15 cellular contexts compared by ENCODE assay signal in genomic region chr19:41933693-41934426, GRCh38. TPM values are rescaled to one million over a fixed set of nuclear protein-coding genes. Genes with fewer than 3 reads are reported as not detected.
DNase-seq lines count a peak whose midpoint lies in the region; FAIRE-seq and TF ChIP-seq lines count a peak whose summit lies in the region.
"Had no signal": no experiment of that assay in that cellular context is flagged by ENCODE, and none has a peak within 500 bp of the region (broad histone marks: within the 10 kb centered on the region; RNA-seq: fewer than 3 reads in every experiment).

No MANE protein-coding gene starts in this region.

- no peaks in the 10 kb centered on the region for H3K27me3 ChIP-seq in DOHH2 (ENCODE audit: control insufficient read depth, low read length)
- peaks cover 84% of the 10 kb centered on the region for H3K27me3 ChIP-seq in keratinocyte (ENCODE audit: control insufficient read depth, extremely low read depth, insufficient read depth, low read length)
- H3K27me3 ChIP-seq in WERI-Rb-1 (ENCODE audit: insufficient read depth, low read depth, severe bottlenecking), result peaks cover 10% of the 10 kb centered on the region

- H3K9me1 ChIP-seq in keratinocyte (ENCODE audit: control insufficient read depth, extremely low read depth, insufficient read depth, low read length), result no peaks in the 10 kb centered on the region

- H3K9me2 ChIP-seq in DOHH2 (replicated peaks; ENCODE audit: control insufficient read depth, low read length) (no peaks in the 10 kb centered on the region), OCI-LY7 (ENCODE audit: insufficient read depth, low read length) (no peaks in the 10 kb centered on the region)

- peak overlapping the region; percentile 89 for H3K4me2 ChIP-seq in DOHH2 (ENCODE audit: low read length)
- H3K4me2 ChIP-seq in OCI-LY7 (ENCODE audit: low read length), result peak overlapping the region; percentile 50
- H3K4me2 ChIP-seq in keratinocyte (ENCODE audit: control insufficient read depth, extremely low read depth, insufficient read depth, low read depth, low read length), result no peak overlapping the region

- H3K36me3 Mint-ChIP-seq in activated CD4-positive, alpha-beta T cell treated with anti-CD3 and anti-CD28 coated beads, Interleukin-2, amount 10 ng/mL, durations not matched to agents 24 days and 14 days (ENCODE audit: low read depth), result no peaks in the 10 kb centered on the region

- H2AFZ ChIP-seq in OCI-LY7 (ENCODE audit: low read length) (peak overlapping the region; percentile 7; the same call in 1 of the 2 replicates), keratinocyte (ENCODE audit: control insufficient read depth, low read length) (no peak overlapping the region)

- peak overlapping the region; percentile 52 for H3K27ac Mint-ChIP-seq in activated CD4-positive, alpha-beta T cell treated with anti-CD3 and anti-CD28 coated beads, Interleukin-2, amount 10 ng/mL, durations not matched to agents 24 days and 14 days

- H4K20me1 ChIP-seq in DOHH2 (ENCODE audit: control insufficient read depth, insufficient read depth, low read depth, low read length) (no peaks in the 10 kb centered on the region), OCI-LY7 (ENCODE audit: insufficient read depth, low read length) (no peaks in the 10 kb centered on the region), keratinocyte (ENCODE audit: control insufficient read depth, extremely low read depth, insufficient read depth, low read length) (peaks cover 3% of the 10 kb centered on the region)

- peaks cover 23% of the 10 kb centered on the region for H3K36me3 ChIP-seq in DOHH2 (ENCODE audit: control insufficient read depth, low read length)
- H3K36me3 ChIP-seq in OCI-LY7 (ENCODE audit: insufficient read depth, low read length), result no peaks in the 10 kb centered on the region
- no peaks in the 10 kb centered on the region for H3K36me3 ChIP-seq in keratinocyte (ENCODE audit: control insufficient read depth in 2 of 2, extremely low read depth in 1 of 2, insufficient read depth in 2 of 2, low read length in 2 of 2)
- H3K36me3 ChIP-seq in WERI-Rb-1, result no peaks in the 10 kb centered on the region
- H3K36me3 ChIP-seq: prostate gland, thoracic aorta had no signal

- BruUV-seq in OCI-LY7 (replicated peaks; lab: Mats Ljungman, UMichigan), result no TSS peak

- H3K27me3 Mint-ChIP-seq in activated CD4-positive, alpha-beta T cell treated with anti-CD3 and anti-CD28 coated beads, Interleukin-2, amount 10 ng/mL, durations not matched to agents 24 days and 14 days, result peaks cover 22% of the 10 kb centered on the region

- H3K79me2 ChIP-seq in DOHH2 (ENCODE audit: control insufficient read depth, low read length), result peaks cover 22% of the 10 kb centered on the region
- no peaks in the 10 kb centered on the region for H3K79me2 ChIP-seq in OCI-LY7 (ENCODE audit: insufficient read depth, low read depth, low read length)
- H3K79me2 ChIP-seq in keratinocyte (ENCODE audit: control insufficient read depth, insufficient read depth, low read length), result no peaks in the 10 kb centered on the region

- H3K9me3 ChIP-seq in DOHH2 (ENCODE audit: control insufficient read depth, insufficient read depth, low read length) (no peaks in the 10 kb centered on the region), OCI-LY7 (ENCODE audit: low read length) (no peaks in the 10 kb centered on the region), keratinocyte (ENCODE audit: control insufficient read depth, low read depth, low read length) (no peaks in the 10 kb centered on the region), WERI-Rb-1 (ENCODE audit: severe bottlenecking) (no peaks in the 10 kb centered on the region)
- H3K9me3 ChIP-seq: mucosa of descending colon, prostate gland, thoracic aorta had no signal

- peaks cover 55% of the 10 kb centered on the region for H3F3A ChIP-seq in DOHH2 (ENCODE audit: control insufficient read depth, insufficient read depth)

- CTCF ChIA-PET in OCI-LY7 (lab: Charles Lee; ENCODE audit: unreplicated experiment), result interaction anchor here (0.5 to 0.8 kb wide), 3 partner anchors 18 to 54 kb away, joined by 3 to 5 read pairs (median 3); no protein-coding TSS in a partner anchor

- H3K27ac ChIP-seq in DOHH2 (ENCODE audit: low read depth, low read length) (peak overlapping the region; percentile 76), OCI-LY7 (ENCODE audit: low read depth, low read length, poor library complexity, severe bottlenecking) (peak overlapping the region; percentile 62), keratinocyte (ENCODE audit: control insufficient read depth, insufficient read depth, low read length) (no peak overlapping the region), WERI-Rb-1 (no peak overlapping the region)
- H3K27ac ChIP-seq: prostate gland, thoracic aorta had no signal

- peak; percentile 46 for FAIRE-seq in keratinocyte (lab: Jason Lieb, UNC)

- dilution Hi-C loops in keratinocyte (cut with MboI; ENCODE audit: extremely low pct_ligation_motif_present, low sequenced_read_pairs), result no loop called here

- POLR2A ChIA-PET in OCI-LY7 (lab: Charles Lee), result interaction anchor here (0.5 to 0.6 kb wide), 3 partner anchors 33 to 56 kb away, joined by 3 to 4 read pairs (median 3); no protein-coding TSS in a partner anchor

- TF ChIP-seq CTCF in DOHH2 (IDR thresholded peaks at IDR 0.05; ENCODE audit: low read depth, low read length, poor library complexity, severe bottlenecking), result no peak
- TF ChIP-seq CTCF in OCI-LY7 (conservative IDR thresholded peaks at IDR 0.05; ENCODE audit: low read length), result no peak
- TF ChIP-seq CTCF in keratinocyte (optimal IDR thresholded peaks at IDR 0.05 in 1 of 3, IDR thresholded peaks at IDR 0.05 in 1 of 3, conservative IDR thresholded peaks at IDR 0.05 in 1 of 3; ENCODE audit: extremely low read depth in 1 of 3, insufficient read depth in 2 of 3, low read length in 3 of 3), result no peak
- TF ChIP-seq CTCF in WERI-Rb-1 (IDR thresholded peaks at IDR 0.05; ENCODE audit: low read depth, low read length), result no peak

- H3K9me3 Mint-ChIP-seq in activated CD4-positive, alpha-beta T cell treated with anti-CD3 and anti-CD28 coated beads, Interleukin-2, amount 10 ng/mL, durations not matched to agents 24 days and 14 days, result no peaks in the 10 kb centered on the region

- H3K4me3 ChIP-seq in DOHH2 (ENCODE audit: low read length) (peak overlapping the region; percentile 3), OCI-LY7 (ENCODE audit: low read depth, low read length, poor library complexity, severe bottlenecking) (no peak overlapping the region), keratinocyte (ENCODE audit: control insufficient read depth in 2 of 3, extremely low read depth in 1 of 3, insufficient read depth in 2 of 3, low read depth in 1 of 3, low read length in 3 of 3) (no peak overlapping the region), WERI-Rb-1 (ENCODE audit: low read depth, low read length) (no peak overlapping the region)
- H3K4me3 ChIP-seq: mucosa of descending colon, prostate gland, thoracic aorta had no signal

- H3K9ac ChIP-seq in keratinocyte (ENCODE audit: control insufficient read depth, extremely low read depth, insufficient read depth, low read length), result no peak overlapping the region

- no peak for DNase-seq in activated CD4-positive, alpha-beta T cell treated with anti-CD3 and anti-CD28 coated beads, Interleukin-2, amount 10 ng/mL, durations not matched to agents 24 days and 14 days
- no peak for DNase-seq in activated CD4-positive, alpha-beta T cell treated with anti-CD3 and anti-CD28 coated beads for 4 hours
- DNase-seq in OCI-LY7 (ENCODE audit: low spot score) (peak; percentile 53), keratinocyte (ENCODE audit: low read depth, low spot score) (no peak), AG20443 (ENCODE audit: low spot score) (no peak), WERI-Rb-1 (no peak), iPS-NIHi7 (ENCODE audit: extremely low spot score) (no peak)
- DNase-seq: stimulated activated CD4-positive, alpha-beta T cell treated with anti-CD3 and anti-CD28 coated beads, Interleukin-12 subunit alpha, Interleukin-12 subunit beta, amount 100 ng/mL, for 4 hours had no signal

- peaks cover 96% of the 10 kb centered on the region for H3K4me1 ChIP-seq in DOHH2 (ENCODE audit: control insufficient read depth, low read length)
- H3K4me1 ChIP-seq in OCI-LY7 (ENCODE audit: insufficient read depth, low read length, poor library complexity, severe bottlenecking), result peaks cover 93% of the 10 kb centered on the region
- H3K4me1 ChIP-seq in keratinocyte (ENCODE audit: control insufficient read depth, extremely low read depth, insufficient read depth, low read length), result peaks cover 17% of the 10 kb centered on the region
- H3K4me1 ChIP-seq: prostate gland had no signal

- H3K4me3 Mint-ChIP-seq in activated CD4-positive, alpha-beta T cell treated with anti-CD3 and anti-CD28 coated beads, Interleukin-2, amount 10 ng/mL, durations not matched to agents 24 days and 14 days, result no peak overlapping the region

- intact Hi-C loops in activated CD4-positive, alpha-beta T cell treated with anti-CD3 and anti-CD28 coated beads, Interleukin-2, amount 10 ng/mL, durations not matched to agents 24 days and 14 days (cut with micrococcal nuclease), result no loop called here
- intact Hi-C loops in OCI-LY7 (cut with micrococcal nuclease; ENCODE audit: unreplicated experiment), result loop anchor here (2.0 kb wide), 1 partner anchor 47 kb away; no protein-coding TSS in a partner anchor

- H3K4me1 Mint-ChIP-seq in activated CD4-positive, alpha-beta T cell treated with anti-CD3 and anti-CD28 coated beads, Interleukin-2, amount 10 ng/mL, durations not matched to agents 24 days and 14 days, result peaks cover 47% of the 10 kb centered on the region

RNA-seq across cellular contexts. Expression of gene ERFL, which starts 5.6 kb away (rescaled TPM):
- 3.1 and 4.2 TPM in 2 replicates for total RNA-seq in activated CD4-positive, alpha-beta T cell treated with anti-CD3 and anti-CD28 coated beads, Interleukin-2, amount 10 ng/mL, durations not matched to agents 24 days and 14 days
- 1.6 and 1.9 TPM in 2 replicates for total RNA-seq in OCI-LY7 (2014; rRNA removed; shearing (Covaris generic))
- 5.9 and 6.8 TPM in 2 replicates for total RNA-seq in OCI-LY7 (2022)
- polyA plus RNA-seq in keratinocyte, result not detected in 3 replicates
- polyA plus RNA-seq in keratinocyte (2011; ENCODE audit: low read depth), result not detected
- polyA plus RNA-seq in keratinocyte (2011; cell fraction: cytosol; rRNA removed), result not detected in 2 replicates
- polyA plus RNA-seq in keratinocyte (2011; cell fraction: nucleus; rRNA removed), result 0.15 TPM in 1 of 2 replicates, not detected in the other
- 0.31 TPM in 1 of 2 replicates, not detected in the other for polyA plus RNA-seq in keratinocyte (2012; ENCODE audit: low replicate concordance)
- polyA minus RNA-seq in keratinocyte, result not detected in 3 replicates
- not detected for polyA minus RNA-seq in keratinocyte (2011; cell fraction: cytosol; rRNA and poly(A)+ RNA removed)
- not detected in 2 replicates for polyA minus RNA-seq in keratinocyte (2011; cell fraction: nucleus; rRNA and poly(A)+ RNA removed)
- total RNA-seq: epithelial cell of proximal tubule, RPMI7951 had no signal
- polyA plus RNA-seq: AG04450 had no signal

RNA-seq across cellular contexts. Expression of gene RABAC1, which starts 25.3 kb away (rescaled TPM):
- 37.2 and 41.5 TPM in 2 replicates for total RNA-seq in activated CD4-positive, alpha-beta T cell treated with anti-CD3 and anti-CD28 coated beads, Interleukin-2, amount 10 ng/mL, durations not matched to agents 24 days and 14 days
- 161 and 171 TPM in 2 replicates for total RNA-seq in OCI-LY7 (2014; rRNA removed; shearing (Covaris generic))
- total RNA-seq in OCI-LY7 (2022), result 167 and 191 TPM in 2 replicates
- 107 to 232 TPM (median 132 TPM) in 3 replicates for polyA plus RNA-seq in keratinocyte
- polyA plus RNA-seq in keratinocyte (2011; ENCODE audit: low read depth), result 8.6 TPM
- polyA plus RNA-seq in keratinocyte (2011; cell fraction: cytosol; rRNA removed), result 114 and 253 TPM in 2 replicates
- polyA plus RNA-seq in keratinocyte (2011; cell fraction: nucleus; rRNA removed), result 174 and 215 TPM in 2 replicates
- polyA plus RNA-seq in keratinocyte (2012; ENCODE audit: low replicate concordance), result 144 and 232 TPM in 2 replicates
- 61.4 to 131 TPM (median 107 TPM) in 3 replicates for polyA minus RNA-seq in keratinocyte
- polyA minus RNA-seq in keratinocyte (2011; cell fraction: cytosol; rRNA and poly(A)+ RNA removed), result 174 TPM
- 49.5 and 50.8 TPM in 2 replicates for polyA minus RNA-seq in keratinocyte (2011; cell fraction: nucleus; rRNA and poly(A)+ RNA removed)

RNA-seq across cellular contexts. Expression of gene ARHGEF1, which starts 50.9 kb away (rescaled TPM):
- total RNA-seq in activated CD4-positive, alpha-beta T cell treated with anti-CD3 and anti-CD28 coated beads, Interleukin-2, amount 10 ng/mL, durations not matched to agents 24 days and 14 days, result 365 and 378 TPM in 2 replicates
- total RNA-seq in OCI-LY7 (2014; rRNA removed; shearing (Covaris generic)), result 74.9 and 96.9 TPM in 2 replicates
- total RNA-seq in OCI-LY7 (2022), result 297 and 318 TPM in 2 replicates
- polyA plus RNA-seq in keratinocyte, result 30.5 to 58.4 TPM (median 43.1 TPM) in 3 replicates
- 40.1 TPM for polyA plus RNA-seq in keratinocyte (2011; ENCODE audit: low read depth)
- 22.2 and 45.2 TPM in 2 replicates for polyA plus RNA-seq in keratinocyte (2011; cell fraction: cytosol; rRNA removed)
- polyA plus RNA-seq in keratinocyte (2011; cell fraction: nucleus; rRNA removed), result 131 and 160 TPM in 2 replicates
- 58.9 and 76.2 TPM in 2 replicates for polyA plus RNA-seq in keratinocyte (2012; ENCODE audit: low replicate concordance)
- 24.0 to 57.3 TPM (median 26.1 TPM) in 3 replicates for polyA minus RNA-seq in keratinocyte
- 106 TPM for polyA minus RNA-seq in keratinocyte (2011; cell fraction: cytosol; rRNA and poly(A)+ RNA removed)
- 55.5 and 58.3 TPM in 2 replicates for polyA minus RNA-seq in keratinocyte (2011; cell fraction: nucleus; rRNA and poly(A)+ RNA removed)

RNA-seq across cellular contexts. Expression of gene CD79A, which starts 56.8 kb away (rescaled TPM):
- total RNA-seq in activated CD4-positive, alpha-beta T cell treated with anti-CD3 and anti-CD28 coated beads, Interleukin-2, amount 10 ng/mL, durations not matched to agents 24 days and 14 days, result 2.6 and 2.7 TPM in 2 replicates
- total RNA-seq in OCI-LY7 (2014; rRNA removed; shearing (Covaris generic)), result 848 and 1,195 TPM in 2 replicates
- total RNA-seq in OCI-LY7 (2022), result 896 and 1,094 TPM in 2 replicates
- polyA plus RNA-seq in keratinocyte, result 0.07 to 0.19 TPM (median 0.14 TPM) in 3 replicates
- not detected for polyA plus RNA-seq in keratinocyte (2011; ENCODE audit: low read depth)
- 0.07 TPM in 1 of 2 replicates, not detected in the other for polyA plus RNA-seq in keratinocyte (2011; cell fraction: cytosol; rRNA removed)
- not detected in 2 replicates for polyA plus RNA-seq in keratinocyte (2011; cell fraction: nucleus; rRNA removed)
- polyA plus RNA-seq in keratinocyte (2012; ENCODE audit: low replicate concordance), result 0.17 and 0.32 TPM in 2 replicates
- polyA minus RNA-seq in keratinocyte, result 0.26 to 0.29 TPM in 2 of 3 replicates, not detected in the other
- not detected for polyA minus RNA-seq in keratinocyte (2011; cell fraction: cytosol; rRNA and poly(A)+ RNA removed)
- not detected in 2 replicates for polyA minus RNA-seq in keratinocyte (2011; cell fraction: nucleus; rRNA and poly(A)+ RNA removed)
- total RNA-seq: epithelial cell of proximal tubule, RPMI7951, thoracic aorta had no signal

Comparison
In these comparisons a context has a peak if more than half of its experiments do, and no peak if none do; other contexts are left out.
1. H3K27ac ChIP-seq: peak in DOHH2 (single experiment) and OCI-LY7 (single experiment); none in keratinocyte (single experiment) and WERI-Rb-1 (single experiment).